ENCODE assay signal across 10 cellular contexts in genomic region chr12:69254046-69254445, GRCh38. TPM values are rescaled to one million over a fixed set of nuclear protein-coding genes. Genes with fewer than 3 reads are reported as not detected.
DNase-seq lines count a peak whose midpoint lies in the region; ATAC-seq and TF ChIP-seq lines count a peak whose summit lies in the region.
"Had no signal": no experiment of that assay in that cellular context is flagged by ENCODE, and none has a peak within 500 bp of the region (broad histone marks: within the 10 kb centered on the region; RNA-seq: fewer than 3 reads in every experiment).

No MANE protein-coding gene starts in this region.

- no peak for TF ChIP-seq POLR2A in breast epithelium (IDR thresholded peaks at IDR 0.05)

- H3K36me3 ChIP-seq in breast epithelium (no peaks in the 10 kb centered on the region), liver (ENCODE audit: control insufficient read depth in 4 of 4, insufficient read depth in 3 of 4, low read depth in 1 of 4, low read length in 3 of 4) (peaks cover 3 to 25% (median 18%) of the 10 kb centered on the region in 4 donors)

- TF ChIP-seq CTCF in GM12864 (IDR thresholded peaks at IDR 0.05; ENCODE audit: low read depth, low read length, missing control alignments), result peak; percentile 61
- peak in 2 of 3 donors; percentile 25 to 28 for TF ChIP-seq CTCF in breast epithelium (IDR thresholded peaks at IDR 0.05)
- TF ChIP-seq CTCF in liver (IDR thresholded peaks at IDR 0.05; ENCODE audit: low read depth, low read length, missing input control), result peak; percentile 59

- intact Hi-C loops in breast epithelium (cut with DNase I; ENCODE audit: low total_unique reads), result no loop called here

- H3K4me1 ChIP-seq in breast epithelium, result no peaks in the 10 kb centered on the region
- peaks cover 2 to 9% (median 4%) of the 10 kb centered on the region in 4 donors for H3K4me1 ChIP-seq in liver (ENCODE audit: control insufficient read depth in 4 of 4, insufficient read depth in 4 of 4, low read length in 3 of 4)

- H3K27me3 ChIP-seq in breast epithelium (no peaks in the 10 kb centered on the region), liver (ENCODE audit: control insufficient read depth in 4 of 4, insufficient read depth in 4 of 4, low read length in 3 of 4) (no peaks in the 10 kb centered on the region)
- H3K27me3 ChIP-seq: SJCRH30 had no signal

- ATAC-seq in HG02885 (IDR thresholded peaks at IDR 0.05; ENCODE audit: poor library complexity, unreplicated experiment) (peak; percentile 77), HG03196 (IDR thresholded peaks at IDR 0.05; ENCODE audit: unreplicated experiment) (no peak)

- H3K9me3 ChIP-seq in breast epithelium (no peaks in the 10 kb centered on the region), liver (ENCODE audit: control insufficient read depth in 4 of 4, low read length in 3 of 4) (no peaks in the 10 kb centered on the region)
- H3K9me3 ChIP-seq: SJCRH30 had no signal

- H3K9ac ChIP-seq in liver (ENCODE audit: low read depth in 1 of 2, low read length in 2 of 2), result no peak overlapping the region

- H3K4me3 ChIP-seq in GM12864 (ENCODE audit: low read depth, low read length), result no peak overlapping the region
- no peak overlapping the region for H3K4me3 ChIP-seq in breast epithelium
- H3K4me3 ChIP-seq in liver (ENCODE audit: low read depth in 1 of 3, low read length in 3 of 3), result no peak overlapping the region
- H3K4me3 ChIP-seq: SJCRH30 had no signal

- peak; percentile 12 for DNase-seq in AG08396 (ENCODE audit: low spot score)
- peak; percentile 46 for DNase-seq in GM12864 (ENCODE audit: low read depth)
- DNase-seq in NCI-H774 (lab: John Stamatoyannopoulos, UW), result peak; percentile 19
- DNase-seq in breast epithelium (ENCODE audit: low spot score in 2 of 2), result no peak
- no peak for DNase-seq in stimulated activated CD4-positive, alpha-beta T cell treated with anti-CD3 and anti-CD28 coated beads, Interleukin-12 subunit alpha, Interleukin-12 subunit beta, amount 100 ng/mL, for 4 hours
- DNase-seq: right cardiac atrium had no signal

- H3K27ac ChIP-seq in breast epithelium (no peak overlapping the region), liver (ENCODE audit: low read depth in 1 of 2, low read length in 2 of 2) (no peak overlapping the region)
- H3K27ac ChIP-seq: SJCRH30 had no signal

- peak; percentile 85 to 86 for TF ChIP-seq RAD21 in liver (IDR thresholded peaks at IDR 0.05)

TF ChIP-seq in liver, 16 proteins besides CTCF, POLR2A, EP300 and RAD21:
- TF ChIP-seq FOXA1 (IDR thresholded peaks at IDR 0.05), result no peak
- TF ChIP-seq REST (IDR thresholded peaks at IDR 0.05), result no peak

RNA-seq across cellular contexts. Expression of gene CPSF6, which starts 14.7 kb away (rescaled TPM):
- 10 to 100 TPM; 29.9 to 59.3 (median 41.3) TPM for total RNA-seq in breast epithelium
- total RNA-seq in liver, result 10 to 100 TPM; 19.2 to 21.1 TPM
- 10 to 100 TPM; 10.8 to 15.6 TPM for polyA plus RNA-seq in liver

Comparison
In these comparisons a context has a peak if more than half of its experiments do, and no peak if none do; other contexts are left out.
1. DNase-seq: peak in AG08396 (single experiment), GM12864 (single experiment) and NCI-H774 (single experiment); none in breast epithelium (0 of 2) and stimulated activated CD4-positive, alpha-beta T cell treated with anti-CD3 and anti-CD28 coated beads, Interleukin-12 subunit alpha, Interleukin-12 subunit beta, amount 100 ng/mL, for 4 hours (single experiment).
2. Peak in every context shown above with its lines, with median percentiles within 50 percentile points of each other: CTCF ChIP-seq.